Comparison of ENCODE assay signal across 1 cellular context in genomic region chr18:31243740-31244512, GRCh38.
TF ChIP-seq lines count a peak whose summit lies in the region.

No MANE protein-coding gene starts in this region.

TF ChIP-seq in SK-N-SH, 30 proteins besides CTCF, POLR2A, EP300 and RAD21:
- TF ChIP-seq REST (IDR thresholded peaks at IDR 0.05; ENCODE audit: low read depth, low read length), result no peak
- TF ChIP-seq FOXJ3 (CRISPR knock-in tag; IDR thresholded peaks at IDR 0.05), result no peak
- no peak for TF ChIP-seq TEAD4 (IDR thresholded peaks at IDR 0.05; ENCODE audit: borderline replicate concordance, insufficient read depth)
- no peak for TF ChIP-seq TAF1 (IDR thresholded peaks at IDR 0.05; ENCODE audit: borderline replicate concordance, low read depth, low read length)
- no peak for TF ChIP-seq GATA2 (CRISPR knock-in tag; IDR thresholded peaks at IDR 0.05)
- no peak for TF ChIP-seq MEF2A (IDR thresholded peaks at IDR 0.05; ENCODE audit: borderline replicate concordance, low read depth)
- no peak for TF ChIP-seq NFIC (IDR thresholded peaks at IDR 0.05; ENCODE audit: borderline replicate concordance)
- no peak for TF ChIP-seq FOSL2 (IDR thresholded peaks at IDR 0.05; ENCODE audit: borderline replicate concordance, low read depth)
- TF ChIP-seq USF1 (IDR thresholded peaks at IDR 0.05; ENCODE audit: borderline replicate concordance, low read depth), result no peak
- no peak for TF ChIP-seq SMC3 (IDR thresholded peaks at IDR 0.05; ENCODE audit: low read depth, low read length)
- TF ChIP-seq TCF12 (IDR thresholded peaks at IDR 0.05), result no peak
- no peak for TF ChIP-seq IRF3 (IDR thresholded peaks at IDR 0.05; ENCODE audit: low read depth, low read length)
- TF ChIP-seq MXI1 (IDR thresholded peaks at IDR 0.05; ENCODE audit: low read depth, low read length), result no peak
- no peak for TF ChIP-seq RCOR1 (IDR thresholded peaks at IDR 0.05; ENCODE audit: low read length)
- TF ChIP-seq JUND (IDR thresholded peaks at IDR 0.05), result no peak
- no peak for TF ChIP-seq CHD2 (IDR thresholded peaks at IDR 0.05; ENCODE audit: low read length, partially characterized antibody)
- no peak for TF ChIP-seq MAX (IDR thresholded peaks at IDR 0.05; ENCODE audit: low read depth)
- no peak for TF ChIP-seq RXRA (IDR thresholded peaks at IDR 0.05; ENCODE audit: borderline replicate concordance, low read depth)
- TF ChIP-seq FOXM1 (IDR thresholded peaks at IDR 0.05; ENCODE audit: low read depth), result no peak
- TF ChIP-seq ELF1 (IDR thresholded peaks at IDR 0.05), result no peak
